Comparison of ENCODE assay signal across 8 cellular contexts in the genomic region with DNA sequence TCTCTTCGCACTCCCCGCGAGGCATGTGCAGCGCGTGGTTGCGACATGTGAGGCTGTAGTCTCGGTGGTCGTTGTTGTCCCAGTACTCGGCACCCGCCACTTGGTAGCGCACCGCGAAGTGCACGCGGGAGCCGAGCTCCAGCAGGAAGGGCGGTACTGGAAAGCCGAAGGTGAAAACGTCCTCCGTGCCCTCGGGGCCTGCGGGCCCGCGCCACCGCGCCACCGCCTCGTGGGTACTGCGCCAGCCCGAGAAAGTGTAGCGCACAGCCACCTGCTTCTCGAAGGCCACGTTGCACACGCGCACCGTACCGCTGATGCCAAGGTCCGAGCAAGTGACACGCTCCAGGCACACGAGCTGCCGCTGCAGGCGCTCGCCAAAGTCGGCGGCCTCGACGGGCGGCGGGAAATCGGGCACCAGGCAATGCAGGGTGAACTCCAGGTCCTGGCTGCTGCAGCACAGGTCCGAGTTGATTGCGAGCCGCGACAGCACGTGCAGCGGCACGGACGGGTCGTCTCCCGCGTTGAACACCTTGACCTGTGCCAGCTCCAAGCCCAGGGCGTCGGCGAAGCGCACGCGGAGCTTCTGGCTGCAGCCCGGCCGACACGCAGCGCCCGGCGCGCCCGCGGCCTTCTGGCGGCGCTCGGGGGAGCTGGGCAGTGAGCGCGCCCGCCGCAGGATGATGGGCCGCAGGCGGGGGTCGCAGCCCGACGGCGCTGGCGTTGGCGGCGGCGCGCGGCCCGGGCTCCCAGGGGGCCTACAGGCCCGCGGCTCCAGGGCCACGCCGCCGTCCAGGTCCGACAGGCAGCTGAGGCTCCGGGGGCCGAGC. TPM values are rescaled to one million over a fixed set of nuclear protein-coding genes. Genes with fewer than 3 reads are reported as not detected.
A peak's percentile ranks its signal among the peaks of the same experiment; 100 is the strongest.
DNase-seq lines count a peak whose midpoint lies in the region; ATAC-seq and TF ChIP-seq lines count a peak whose summit lies in the region.

No MANE protein-coding gene starts in this region.

- no peak for TF ChIP-seq POLR2A in vagina (IDR thresholded peaks at IDR 0.05)

- peak overlapping the region; percentile 81 for H2BK120ac ChIP-seq in mesenchymal stem cell (ENCODE audit: low read depth, low read length)

- peak overlapping the region; percentile 89 for H4K8ac ChIP-seq in mesenchymal stem cell (ENCODE audit: low read length)

- H3K23ac ChIP-seq in mesenchymal stem cell (ENCODE audit: low read length in 2 of 2), result peak overlapping the region in 1 of 2 experiments; percentile 75

- H2BK5ac ChIP-seq in mesenchymal stem cell (ENCODE audit: low read depth, low read length, poor library complexity, severe bottlenecking), result peak overlapping the region; percentile 80

- H3K27me3 ChIP-seq in Karpas-422 (ENCODE audit: low read length) (no peaks in the 10 kb centered on the region), mesenchymal stem cell (ENCODE audit: control insufficient read depth in 1 of 2, insufficient read depth in 1 of 2, low read length in 2 of 2) (no peaks in the 10 kb centered on the region), vagina (no peaks in the 10 kb centered on the region)

- no peaks in the 10 kb centered on the region for H4K20me1 ChIP-seq in Karpas-422 (ENCODE audit: insufficient read depth, low read depth, low read length)

- H3K4ac ChIP-seq in mesenchymal stem cell (ENCODE audit: low read depth in 1 of 2, low read length in 2 of 2), result peak overlapping the region in 1 of 2 experiments; percentile 24

- 67% methylated on average over 82 of the region's 104 CpGs for WGBS in mesenchymal stem cell

- H2BK15ac ChIP-seq in mesenchymal stem cell (ENCODE audit: low read depth, poor library complexity, severe bottlenecking), result no peak overlapping the region

- H3K4me1 ChIP-seq in Karpas-422 (ENCODE audit: low read length), result peaks cover 38% of the 10 kb centered on the region
- peaks cover 12% of the 10 kb centered on the region for H3K4me1 ChIP-seq in mesenchymal stem cell (ENCODE audit: control insufficient read depth, insufficient read depth, low read depth, low read length)
- peaks cover 48% of the 10 kb centered on the region for H3K4me1 ChIP-seq in vagina

- H3K36me3 ChIP-seq in Karpas-422 (ENCODE audit: insufficient read depth, low read length) (peaks cover 23% of the 10 kb centered on the region; the same call in 1 of the 2 replicates), mesenchymal stem cell (ENCODE audit: control insufficient read depth in 1 of 2, insufficient read depth in 2 of 2, low read depth in 1 of 2, low read length in 2 of 2) (peaks cover 6 to 34% of the 10 kb centered on the region in 2 experiments), vagina (peaks cover 0 to 14% of the 10 kb centered on the region in 2 donors)

- DNase-seq in Karpas-422 (no peak), mesenchymal stem cell (no peak), vagina (ENCODE audit: extremely low spot score in 2 of 2) (no peak), NCI-H2196 treated with DMSO at 0.1 percent for 48 hours (lab: John Stamatoyannopoulos, UW; ENCODE audit: unreplicated experiment) (no peak), NCI-H2081 (lab: John Stamatoyannopoulos, UW) (no peak), SK-N-DZ (ENCODE audit: low spot score) (no peak)

- H3K14ac ChIP-seq in mesenchymal stem cell (ENCODE audit: low read length in 2 of 2), result peak overlapping the region in 1 of 2 experiments; percentile 5

- H3K9ac ChIP-seq in Karpas-422 (ENCODE audit: low read length), result peak overlapping the region; percentile 79
- H3K9ac ChIP-seq in mesenchymal stem cell (ENCODE audit: low read length), result peak overlapping the region; percentile 97

- peak overlapping the region; percentile 71 for H3K4me3 ChIP-seq in Karpas-422 (ENCODE audit: low read length)
- peak overlapping the region; percentile 77 to 90 for H3K4me3 ChIP-seq in mesenchymal stem cell (ENCODE audit: insufficient read depth in 1 of 2, low read depth in 1 of 2, low read length in 2 of 2)
- peak overlapping the region; percentile 52 to 85 for H3K4me3 ChIP-seq in vagina

- H3K9me3 ChIP-seq in Karpas-422 (ENCODE audit: low read length), result no peaks in the 10 kb centered on the region
- H3K9me3 ChIP-seq in mesenchymal stem cell (ENCODE audit: control insufficient read depth, low read length), result no peaks in the 10 kb centered on the region
- no peaks in the 10 kb centered on the region for H3K9me3 ChIP-seq in vagina

- H3K79me1 ChIP-seq in mesenchymal stem cell (replicated peaks; ENCODE audit: low read length, poor library complexity, severe bottlenecking), result peaks cover 12% of the 10 kb centered on the region

- H2AK5ac ChIP-seq in mesenchymal stem cell (ENCODE audit: low read length, severe bottlenecking), result no peak overlapping the region

- H3K9me2 ChIP-seq in Karpas-422 (replicated peaks; ENCODE audit: insufficient read depth, low read length), result no peaks in the 10 kb centered on the region

- H2AFZ ChIP-seq in Karpas-422 (ENCODE audit: low read length) (peak overlapping the region; percentile 98), mesenchymal stem cell (ENCODE audit: low read depth, low read length) (peak overlapping the region; percentile 91)

- peak overlapping the region; percentile 68 for H3K4me2 ChIP-seq in Karpas-422 (ENCODE audit: low read depth, low read length, poor library complexity, severe bottlenecking)
- H3K4me2 ChIP-seq in mesenchymal stem cell (ENCODE audit: low read length, poor library complexity, severe bottlenecking), result peak overlapping the region; percentile 90

- H3K27ac ChIP-seq in Karpas-422 (ENCODE audit: low read length) (no peak overlapping the region), cingulate gyrus (ENCODE audit: low read depth, low read length) (peak overlapping the region; percentile 80), mesenchymal stem cell (ENCODE audit: low read length, poor library complexity, severe bottlenecking) (peak overlapping the region; percentile 96), vagina (peak overlapping the region; percentile 88)

- peak overlapping the region; percentile 65 for H4K91ac ChIP-seq in mesenchymal stem cell (ENCODE audit: low read length)

- peak; percentile 26 for ATAC-seq in GM19467 (IDR thresholded peaks at IDR 0.05; ENCODE audit: unreplicated experiment)

- intact Hi-C loops in vagina (cut with DNase I), result no loop called here

- H3K79me2 ChIP-seq in Karpas-422 (ENCODE audit: low read length), result peaks cover 43% of the 10 kb centered on the region

- no peak overlapping the region for H2BK12ac ChIP-seq in mesenchymal stem cell (ENCODE audit: low read length in 2 of 2)

- TF ChIP-seq CTCF in vagina (IDR thresholded peaks at IDR 0.05), result no peak

- peak overlapping the region; percentile 34 to 86 for H3K18ac ChIP-seq in mesenchymal stem cell (ENCODE audit: low read depth in 1 of 2, low read length in 2 of 2)

RNA-seq across cellular contexts. Expression of a gene that starts 0.8 kb away (rescaled TPM):
- total RNA-seq in Karpas-422 (2014; rRNA removed; shearing (Covaris generic); ENCODE audit: low replicate concordance), result 4.2 and 7.0 TPM in 2 replicates
- 3.6 TPM for polyA plus RNA-seq in mesenchymal stem cell (2013, experiment 1 of 2)
- 3.7 TPM for polyA plus RNA-seq in mesenchymal stem cell (2013, experiment 2 of 2)
- 11.8 TPM for total RNA-seq in vagina
- polyA plus RNA-seq in SK-N-DZ (2014; cell fraction: cytosol; rRNA removed), result 3.8 and 4.8 TPM in 2 replicates
- polyA plus RNA-seq in SK-N-DZ (2014; cell fraction: nucleus; rRNA removed), result 3.5 and 4.2 TPM in 2 replicates

RNA-seq across cellular contexts. Expression of a gene that starts 0.9 kb away (rescaled TPM):
- total RNA-seq in Karpas-422 (2014; rRNA removed; shearing (Covaris generic); ENCODE audit: low replicate concordance), result 12.0 and 16.4 TPM in 2 replicates
- polyA plus RNA-seq in mesenchymal stem cell (2013, experiment 1 of 2), result 14.6 TPM
- 14.4 TPM for polyA plus RNA-seq in mesenchymal stem cell (2013, experiment 2 of 2)
- total RNA-seq in vagina, result 12.8 TPM
- polyA plus RNA-seq in SK-N-DZ (2014; cell fraction: cytosol; rRNA removed), result 7.4 and 8.0 TPM in 2 replicates
- 3.8 and 6.3 TPM in 2 replicates for polyA plus RNA-seq in SK-N-DZ (2014; cell fraction: nucleus; rRNA removed)

RNA-seq across cellular contexts. Expression of a gene that starts 5.8 kb away (rescaled TPM):
- 1.1 and 6.6 TPM in 2 replicates for total RNA-seq in Karpas-422 (2014; rRNA removed; shearing (Covaris generic); ENCODE audit: low replicate concordance)
- polyA plus RNA-seq in mesenchymal stem cell (2013, experiment 1 of 2), result 0.11 TPM
- 0.19 TPM for polyA plus RNA-seq in mesenchymal stem cell (2013, experiment 2 of 2)
- 3.2 TPM for total RNA-seq in vagina
- 0.12 and 0.17 TPM in 2 replicates for polyA plus RNA-seq in SK-N-DZ (2014; cell fraction: cytosol; rRNA removed)
- polyA plus RNA-seq in SK-N-DZ (2014; cell fraction: nucleus; rRNA removed), result 1.3 and 5.9 TPM in 2 replicates

RNA-seq across cellular contexts. Expression of a gene that starts 19.0 kb away (rescaled TPM):
- 0.22 TPM in 1 of 2 replicates, not detected in the other for total RNA-seq in Karpas-422 (2014; rRNA removed; shearing (Covaris generic); ENCODE audit: low replicate concordance)
- polyA plus RNA-seq in mesenchymal stem cell (2013, experiment 1 of 2), result 0.04 TPM
- polyA plus RNA-seq in mesenchymal stem cell (2013, experiment 2 of 2), result 0.04 TPM
- 6.6 TPM for total RNA-seq in vagina
- polyA plus RNA-seq in SK-N-DZ (2014; cell fraction: cytosol; rRNA removed), result 0.09 TPM in 1 of 2 replicates, not detected in the other
- polyA plus RNA-seq in SK-N-DZ (2014; cell fraction: nucleus; rRNA removed), result 0.28 and 2.9 TPM in 2 replicates
